ENCODE assay signal across 32 cellular contexts in the genomic region with DNA sequence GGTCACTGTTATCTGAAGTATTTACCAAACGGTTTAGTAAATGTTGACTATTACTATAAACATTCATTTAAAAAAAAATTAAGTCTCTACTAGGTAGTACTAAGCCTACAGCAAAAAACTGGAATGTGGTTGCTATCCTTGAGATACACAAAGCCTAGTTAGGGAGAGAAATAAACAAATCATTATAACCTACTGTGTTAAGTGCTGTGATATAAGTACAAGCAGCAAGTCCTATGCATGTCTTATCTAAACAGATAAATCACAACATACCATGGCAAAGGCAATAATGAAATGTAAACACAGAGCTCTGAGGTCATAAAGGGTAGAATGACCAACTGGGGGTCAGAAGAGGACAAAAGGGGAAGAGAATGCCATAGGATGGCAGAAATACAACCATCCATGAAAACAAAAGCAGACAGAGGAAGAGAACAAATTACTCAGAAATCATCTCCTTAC.
DNase-seq lines count a peak whose midpoint lies in the region; ATAC-seq and TF ChIP-seq lines count a peak whose summit lies in the region.
"Had no signal": no experiment of that assay in that cellular context is flagged by ENCODE, and none has a peak within 500 bp of the region (broad histone marks: within the 10 kb centered on the region; RNA-seq: fewer than 3 reads in every experiment).

No MANE protein-coding gene starts in this region.

- DNase-seq in H4 (ENCODE audit: low spot score) (peak; percentile 74), NCI-H226 (peak; percentile 14), astrocyte of the hippocampus (ENCODE audit: low read depth, low spot score) (peak; percentile 23), progenitor cell of endocrine pancreas (ENCODE audit: low spot score, unreplicated experiment) (no peak), lower leg skin (ENCODE audit: low spot score in 2 of 2) (no peak), MV-4-11 (lab: John Stamatoyannopoulos, UW) (no peak)
- DNase-seq: activated CD4-positive, alpha-beta T cell treated with anti-CD3 and anti-CD28 coated beads for 4 hours; activated CD8-positive, alpha-beta memory T cell treated with anti-CD3 and anti-CD28 coated beads for 24 hours; activated effector memory CD4-positive, alpha-beta T cell treated with anti-CD3 and anti-CD28 coated beads, Interleukin-2, amount 50 U/mL, for 16 hours; activated naive CD8-positive, alpha-beta T cell treated with anti-CD3 and anti-CD28 coated beads for 36 hours; activated T-cell treated with anti-CD3 and anti-CD28 coated beads, Interleukin-2, amount 50 U/mL, for 1 hour; caudate nucleus; effector CD8-positive, alpha-beta T cell; HCEC 1CT; immature natural killer cell; left colon; NCI-H1092; NCI-H1694 treated with DMSO at 0.1 percent for 48 hours; NCI-H526 treated with DMSO at 0.1 percent for 48 hours; right cardiac atrium; SIG-M5; stimulated activated CD8-positive, alpha-beta memory T cell treated with anti-CD3 and anti-CD28 coated beads, Interleukin-4, amount 100 ng/mL, for 48 hours; T1000 had no signal

- no peak overlapping the region for H3K4me3 Mint-ChIP-seq in progenitor cell of endocrine pancreas (ENCODE audit: low read depth)
- H3K4me3 Mint-ChIP-seq: activated naive CD8-positive, alpha-beta T cell treated with anti-CD3 and anti-CD28 coated beads for 36 hours; IgD-negative memory B cell; immature natural killer cell; memory B cell; neural progenitor cell; stimulated activated naive CD8-positive, alpha-beta T cell treated with anti-CD3 and anti-CD28 coated beads, Interleukin-15, Interleukin-2, amounts not matched to agents 100 ng/mL and 50 ng/mL, for 24 hours had no signal

- no peaks in the 10 kb centered on the region for H3K27me3 Mint-ChIP-seq in progenitor cell of endocrine pancreas
- H3K27me3 Mint-ChIP-seq: activated naive CD8-positive, alpha-beta T cell treated with anti-CD3 and anti-CD28 coated beads for 36 hours; IgD-negative memory B cell; stimulated activated naive CD8-positive, alpha-beta T cell treated with anti-CD3 and anti-CD28 coated beads, Interleukin-15, Interleukin-2, amounts not matched to agents 100 ng/mL and 50 ng/mL, for 24 hours had no signal

- 51 to 65% methylated on average over 1 of the region's 1 CpG for WGBS in lower leg skin, 2 donors

- H3K4me1 Mint-ChIP-seq in progenitor cell of endocrine pancreas (ENCODE audit: low read depth): peaks cover 15% of the 10 kb centered on the region
- H3K4me1 Mint-ChIP-seq: IgD-negative memory B cell, immature natural killer cell, memory B cell had no signal

- H3K27ac Mint-ChIP-seq in progenitor cell of endocrine pancreas: peak overlapping the region; percentile 37
- H3K27ac Mint-ChIP-seq: activated naive CD8-positive, alpha-beta T cell treated with anti-CD3 and anti-CD28 coated beads for 36 hours; IgD-negative memory B cell; immature natural killer cell; memory B cell; neural progenitor cell; stimulated activated naive CD8-positive, alpha-beta T cell treated with anti-CD3 and anti-CD28 coated beads, Interleukin-15, Interleukin-2, amounts not matched to agents 100 ng/mL and 50 ng/mL, for 24 hours had no signal

- H3K4me3 ChIP-seq in lower leg skin (ENCODE audit: low read depth, poor library complexity, severe bottlenecking): no peak overlapping the region
- H3K4me3 ChIP-seq: BLaER1, coronary artery, neural progenitor cell, thoracic aorta, vagina had no signal

- TF ChIP-seq CTCF in progenitor cell of endocrine pancreas (IDR thresholded peaks at IDR 0.05; ENCODE audit: unreplicated experiment) (no peak), lower leg skin (IDR thresholded peaks at IDR 0.05) (no peak)

- no peak for ATAC-seq in GM21360 (IDR thresholded peaks at IDR 0.05; ENCODE audit: unreplicated experiment)
- ATAC-seq: left colon, right cardiac atrium had no signal

- H3K9me3 Mint-ChIP-seq in progenitor cell of endocrine pancreas (ENCODE audit: low read depth): no peaks in the 10 kb centered on the region
- H3K9me3 Mint-ChIP-seq: activated naive CD8-positive, alpha-beta T cell treated with anti-CD3 and anti-CD28 coated beads for 36 hours; memory B cell; neural progenitor cell; stimulated activated naive CD8-positive, alpha-beta T cell treated with anti-CD3 and anti-CD28 coated beads, Interleukin-15, Interleukin-2, amounts not matched to agents 100 ng/mL and 50 ng/mL, for 24 hours had no signal

- no peak for TF ChIP-seq POLR2A in lower leg skin (IDR thresholded peaks at IDR 0.05)

- H3K36me3 Mint-ChIP-seq in progenitor cell of endocrine pancreas (ENCODE audit: insufficient read depth): no peaks in the 10 kb centered on the region
- H3K36me3 Mint-ChIP-seq: activated naive CD8-positive, alpha-beta T cell treated with anti-CD3 and anti-CD28 coated beads for 36 hours; IgD-negative memory B cell; immature natural killer cell; memory B cell; neural progenitor cell had no signal

- intact Hi-C loops in lower leg skin (cut with DNase I; ENCODE audit: low total_unique reads): no loop called here

Comparison
In these comparisons a context has a peak if more than half of its experiments do, and no peak if none do; other contexts are left out.
1. DNase-seq: peak in H4 (single experiment), NCI-H226 (single experiment) and astrocyte of the hippocampus (single experiment); none in progenitor cell of endocrine pancreas (single experiment), lower leg skin (0 of 2) and MV-4-11 (single experiment).